Comparison of ENCODE assay signal across 1 cellular context in genomic region chr16:74984670-74985411, GRCh38.
TF ChIP-seq lines count a peak whose summit lies in the region.

A gene with protein sequence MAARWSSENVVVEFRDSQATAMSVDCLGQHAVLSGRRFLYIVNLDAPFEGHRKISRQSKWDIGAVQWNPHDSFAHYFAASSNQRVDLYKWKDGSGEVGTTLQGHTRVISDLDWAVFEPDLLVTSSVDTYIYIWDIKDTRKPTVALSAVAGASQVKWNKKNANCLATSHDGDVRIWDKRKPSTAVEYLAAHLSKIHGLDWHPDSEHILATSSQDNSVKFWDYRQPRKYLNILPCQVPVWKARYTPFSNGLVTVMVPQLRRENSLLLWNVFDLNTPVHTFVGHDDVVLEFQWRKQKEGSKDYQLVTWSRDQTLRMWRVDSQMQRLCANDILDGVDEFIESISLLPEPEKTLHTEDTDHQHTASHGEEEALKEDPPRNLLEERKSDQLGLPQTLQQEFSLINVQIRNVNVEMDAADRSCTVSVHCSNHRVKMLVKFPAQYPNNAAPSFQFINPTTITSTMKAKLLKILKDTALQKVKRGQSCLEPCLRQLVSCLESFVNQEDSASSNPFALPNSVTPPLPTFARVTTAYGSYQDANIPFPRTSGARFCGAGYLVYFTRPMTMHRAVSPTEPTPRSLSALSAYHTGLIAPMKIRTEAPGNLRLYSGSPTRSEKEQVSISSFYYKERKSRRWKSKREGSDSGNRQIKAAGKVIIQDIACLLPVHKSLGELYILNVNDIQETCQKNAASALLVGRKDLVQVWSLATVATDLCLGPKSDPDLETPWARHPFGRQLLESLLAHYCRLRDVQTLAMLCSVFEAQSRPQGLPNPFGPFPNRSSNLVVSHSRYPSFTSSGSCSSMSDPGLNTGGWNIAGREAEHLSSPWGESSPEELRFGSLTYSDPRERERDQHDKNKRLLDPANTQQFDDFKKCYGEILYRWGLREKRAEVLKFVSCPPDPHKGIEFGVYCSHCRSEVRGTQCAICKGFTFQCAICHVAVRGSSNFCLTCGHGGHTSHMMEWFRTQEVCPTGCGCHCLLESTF (minus strand): TSS chr16:74985123. CDS start chr16:74985017, 106 bp downstream.

TF ChIP-seq in HepG2, 621 proteins besides CTCF, POLR2A, EP300 and RAD21 (continued from another document and continues in another):
- TF ChIP-seq SOX13 (IDR thresholded peaks at IDR 0.05): no peak
- peak in 1 of 2 experiments; percentile 26; a peak in 1 of 4 replicates for TF ChIP-seq SOX13 (CRISPR knock-in tag; conservative IDR thresholded peaks at IDR 0.05 in 1 of 2, IDR thresholded peaks at IDR 0.05 in 1 of 2)
- no peak for TF ChIP-seq ZNF30 (CRISPR knock-in tag; IDR thresholded peaks at IDR 0.05)
- TF ChIP-seq, protein P1, sequence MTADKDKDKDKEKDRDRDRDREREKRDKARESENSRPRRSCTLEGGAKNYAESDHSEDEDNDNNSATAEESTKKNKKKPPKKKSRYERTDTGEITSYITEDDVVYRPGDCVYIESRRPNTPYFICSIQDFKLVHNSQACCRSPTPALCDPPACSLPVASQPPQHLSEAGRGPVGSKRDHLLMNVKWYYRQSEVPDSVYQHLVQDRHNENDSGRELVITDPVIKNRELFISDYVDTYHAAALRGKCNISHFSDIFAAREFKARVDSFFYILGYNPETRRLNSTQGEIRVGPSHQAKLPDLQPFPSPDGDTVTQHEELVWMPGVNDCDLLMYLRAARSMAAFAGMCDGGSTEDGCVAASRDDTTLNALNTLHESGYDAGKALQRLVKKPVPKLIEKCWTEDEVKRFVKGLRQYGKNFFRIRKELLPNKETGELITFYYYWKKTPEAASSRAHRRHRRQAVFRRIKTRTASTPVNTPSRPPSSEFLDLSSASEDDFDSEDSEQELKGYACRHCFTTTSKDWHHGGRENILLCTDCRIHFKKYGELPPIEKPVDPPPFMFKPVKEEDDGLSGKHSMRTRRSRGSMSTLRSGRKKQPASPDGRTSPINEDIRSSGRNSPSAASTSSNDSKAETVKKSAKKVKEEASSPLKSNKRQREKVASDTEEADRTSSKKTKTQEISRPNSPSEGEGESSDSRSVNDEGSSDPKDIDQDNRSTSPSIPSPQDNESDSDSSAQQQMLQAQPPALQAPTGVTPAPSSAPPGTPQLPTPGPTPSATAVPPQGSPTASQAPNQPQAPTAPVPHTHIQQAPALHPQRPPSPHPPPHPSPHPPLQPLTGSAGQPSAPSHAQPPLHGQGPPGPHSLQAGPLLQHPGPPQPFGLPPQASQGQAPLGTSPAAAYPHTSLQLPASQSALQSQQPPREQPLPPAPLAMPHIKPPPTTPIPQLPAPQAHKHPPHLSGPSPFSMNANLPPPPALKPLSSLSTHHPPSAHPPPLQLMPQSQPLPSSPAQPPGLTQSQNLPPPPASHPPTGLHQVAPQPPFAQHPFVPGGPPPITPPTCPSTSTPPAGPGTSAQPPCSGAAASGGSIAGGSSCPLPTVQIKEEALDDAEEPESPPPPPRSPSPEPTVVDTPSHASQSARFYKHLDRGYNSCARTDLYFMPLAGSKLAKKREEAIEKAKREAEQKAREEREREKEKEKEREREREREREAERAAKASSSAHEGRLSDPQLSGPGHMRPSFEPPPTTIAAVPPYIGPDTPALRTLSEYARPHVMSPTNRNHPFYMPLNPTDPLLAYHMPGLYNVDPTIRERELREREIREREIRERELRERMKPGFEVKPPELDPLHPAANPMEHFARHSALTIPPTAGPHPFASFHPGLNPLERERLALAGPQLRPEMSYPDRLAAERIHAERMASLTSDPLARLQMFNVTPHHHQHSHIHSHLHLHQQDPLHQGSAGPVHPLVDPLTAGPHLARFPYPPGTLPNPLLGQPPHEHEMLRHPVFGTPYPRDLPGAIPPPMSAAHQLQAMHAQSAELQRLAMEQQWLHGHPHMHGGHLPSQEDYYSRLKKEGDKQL (CRISPR knock-in tag; IDR thresholded peaks at IDR 0.05; ENCODE audit: low read depth): 0 out of 2 replicates have a peak, but pooled peaks have one; percentile 10
- no peak for TF ChIP-seq ZFP36 (IDR thresholded peaks at IDR 0.05; ENCODE audit: borderline replicate concordance, low read depth, low read length, partially characterized antibody)
- TF ChIP-seq GPBP1L1 (CRISPR knock-in tag; IDR thresholded peaks at IDR 0.05): no peak
- TF ChIP-seq WIZ (CRISPR knock-in tag; IDR thresholded peaks at IDR 0.05): no peak
- peak; percentile 83; the same call in 1 of the 2 replicates for TF ChIP-seq BRD4 (CRISPR knock-in tag; IDR thresholded peaks at IDR 0.05)
- TF ChIP-seq TRIM24 (CRISPR knock-in tag; IDR thresholded peaks at IDR 0.05): no peak
- TF ChIP-seq PHF21A (CRISPR knock-in tag; IDR thresholded peaks at IDR 0.05): peak; percentile 71
- no peak for TF ChIP-seq ZBTB1 (CRISPR knock-in tag; IDR thresholded peaks at IDR 0.05; ENCODE audit: borderline replicate concordance)
- no peak for TF ChIP-seq ZBTB2 (CRISPR knock-in tag; IDR thresholded peaks at IDR 0.05; ENCODE audit: low read depth)
- 0 out of 2 replicates have a peak, but pooled peaks have one; percentile 30 for TF ChIP-seq ZNF879 (CRISPR knock-in tag; IDR thresholded peaks at IDR 0.05)
- TF ChIP-seq GTF2F1 (IDR thresholded peaks at IDR 0.05; ENCODE audit: low read length): no peak
- no peak for TF ChIP-seq MLLT10 (CRISPR knock-in tag; IDR thresholded peaks at IDR 0.05)
- TF ChIP-seq EZH2 (conservative IDR thresholded peaks at IDR 0.05; ENCODE audit: low read depth, low read length): no peak
- TF ChIP-seq, protein P2, sequence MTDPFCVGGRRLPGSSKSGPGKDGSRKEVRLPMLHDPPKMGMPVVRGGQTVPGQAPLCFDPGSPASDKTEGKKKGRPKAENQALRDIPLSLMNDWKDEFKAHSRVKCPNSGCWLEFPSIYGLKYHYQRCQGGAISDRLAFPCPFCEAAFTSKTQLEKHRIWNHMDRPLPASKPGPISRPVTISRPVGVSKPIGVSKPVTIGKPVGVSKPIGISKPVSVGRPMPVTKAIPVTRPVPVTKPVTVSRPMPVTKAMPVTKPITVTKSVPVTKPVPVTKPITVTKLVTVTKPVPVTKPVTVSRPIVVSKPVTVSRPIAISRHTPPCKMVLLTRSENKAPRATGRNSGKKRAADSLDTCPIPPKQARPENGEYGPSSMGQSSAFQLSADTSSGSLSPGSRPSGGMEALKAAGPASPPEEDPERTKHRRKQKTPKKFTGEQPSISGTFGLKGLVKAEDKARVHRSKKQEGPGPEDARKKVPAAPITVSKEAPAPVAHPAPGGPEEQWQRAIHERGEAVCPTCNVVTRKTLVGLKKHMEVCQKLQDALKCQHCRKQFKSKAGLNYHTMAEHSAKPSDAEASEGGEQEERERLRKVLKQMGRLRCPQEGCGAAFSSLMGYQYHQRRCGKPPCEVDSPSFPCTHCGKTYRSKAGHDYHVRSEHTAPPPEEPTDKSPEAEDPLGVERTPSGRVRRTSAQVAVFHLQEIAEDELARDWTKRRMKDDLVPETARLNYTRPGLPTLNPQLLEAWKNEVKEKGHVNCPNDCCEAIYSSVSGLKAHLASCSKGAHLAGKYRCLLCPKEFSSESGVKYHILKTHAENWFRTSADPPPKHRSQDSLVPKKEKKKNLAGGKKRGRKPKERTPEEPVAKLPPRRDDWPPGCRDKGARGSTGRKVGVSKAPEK (CRISPR knock-in tag; IDR thresholded peaks at IDR 0.05; ENCODE audit: borderline replicate concordance): no peak
- peak; percentile 98 for TF ChIP-seq ZBTB7B (CRISPR knock-in tag; IDR thresholded peaks at IDR 0.05)
- no peak for TF ChIP-seq ZFP36L1 (CRISPR knock-in tag; IDR thresholded peaks at IDR 0.05)
- TF ChIP-seq TEAD3 (CRISPR knock-in tag; optimal IDR thresholded peaks at IDR 0.05; ENCODE audit: borderline replicate concordance): peak; percentile 20
- no peak for TF ChIP-seq SATB2 (CRISPR knock-in tag; IDR thresholded peaks at IDR 0.05)
- peak; percentile 91; the same call in 1 of the 2 replicates for TF ChIP-seq AFF4 (CRISPR knock-in tag; IDR thresholded peaks at IDR 0.05)
- TF ChIP-seq NFIB (CRISPR knock-in tag; IDR thresholded peaks at IDR 0.05; ENCODE audit: borderline replicate concordance): no peak
- TF ChIP-seq ZNF510 (CRISPR knock-in tag; IDR thresholded peaks at IDR 0.05; ENCODE audit: low read depth): peak; percentile 94
- no peak for TF ChIP-seq NONO (IDR thresholded peaks at IDR 0.05)
- no peak; the same call in 1 of the 2 replicates for TF ChIP-seq NONO (CRISPR knock-in tag; conservative IDR thresholded peaks at IDR 0.05)
- TF ChIP-seq ZBTB43 (CRISPR knock-in tag; conservative IDR thresholded peaks at IDR 0.05): no peak
- no peak for TF ChIP-seq ZNF83 (CRISPR knock-in tag; IDR thresholded peaks at IDR 0.05; ENCODE audit: borderline replicate concordance)
- no peak for TF ChIP-seq ZNF562 (CRISPR knock-in tag; IDR thresholded peaks at IDR 0.05; ENCODE audit: borderline replicate concordance)
- TF ChIP-seq ZNF121 (CRISPR knock-in tag; IDR thresholded peaks at IDR 0.05): peak; percentile 52; the same call in 1 of the 2 replicates
- 0 out of 2 replicates have a peak, but pooled peaks have one; percentile 60 for TF ChIP-seq HOXA5 (CRISPR knock-in tag; IDR thresholded peaks at IDR 0.05)
- peak; percentile 15 for TF ChIP-seq JUN (CRISPR knock-in tag; IDR thresholded peaks at IDR 0.05)
- TF ChIP-seq UBTF (CRISPR knock-in tag; IDR thresholded peaks at IDR 0.05): peak; percentile 72
- 0 out of 2 replicates have a peak, but pooled peaks have one; percentile 31 for TF ChIP-seq KDM4B (CRISPR knock-in tag; IDR thresholded peaks at IDR 0.05)
- TF ChIP-seq, protein P3, sequence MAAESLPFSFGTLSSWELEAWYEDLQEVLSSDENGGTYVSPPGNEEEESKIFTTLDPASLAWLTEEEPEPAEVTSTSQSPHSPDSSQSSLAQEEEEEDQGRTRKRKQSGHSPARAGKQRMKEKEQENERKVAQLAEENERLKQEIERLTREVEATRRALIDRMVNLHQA (CRISPR knock-in tag; IDR thresholded peaks at IDR 0.05): 0 out of 2 replicates have a peak, but pooled peaks have one; percentile 52
- no peak for TF ChIP-seq GTF3A (CRISPR knock-in tag; conservative IDR thresholded peaks at IDR 0.05)
- TF ChIP-seq ZNF468 (CRISPR knock-in tag; IDR thresholded peaks at IDR 0.05): no peak
- no peak for TF ChIP-seq ZNF282 (IDR thresholded peaks at IDR 0.05; ENCODE audit: partially characterized antibody)
